In genomic region chr1:44047131-44047530, GRCh38 we compare ENCODE assay signal across 16 cellular contexts. TPM values are rescaled to one million over a fixed set of nuclear protein-coding genes. Genes with fewer than 3 reads are reported as not detected.
A peak's percentile ranks its signal among the peaks of the same experiment; 100 is the strongest.
DNase-seq lines count a peak whose midpoint lies in the region; ATAC-seq, FAIRE-seq and TF ChIP-seq lines count a peak whose summit lies in the region.
"Had no signal": no experiment of that assay in that cellular context is flagged by ENCODE, and none has a peak within 500 bp of the region (broad histone marks: within the 10 kb centered on the region; RNA-seq: fewer than 3 reads in every experiment).

No MANE protein-coding gene starts in this region.

- H3K27me3 Mint-ChIP-seq in endodermal cell (ENCODE audit: insufficient read depth) = peaks cover 38% of the 10 kb centered on the region

- H3K9me3 ChIP-seq in ascending aorta (no peaks in the 10 kb centered on the region), keratinocyte (ENCODE audit: control insufficient read depth, low read depth, low read length) (no peaks in the 10 kb centered on the region), endodermal cell (ENCODE audit: control insufficient read depth, low read length) (no peaks in the 10 kb centered on the region)
- H3K9me3 ChIP-seq: gastrocnemius medialis, lower lobe of right lung, testis had no signal

- DNase-seq in activated naive CD4-positive, alpha-beta T cell treated with anti-CD3 and anti-CD28 coated beads, Interleukin-2, amount 50 U/mL, for 72 hours (ENCODE audit: low spot score in 2 of 2) = no peak
- DNase-seq in activated naive CD4-positive, alpha-beta T cell treated with anti-CD3 and anti-CD28 coated beads, Interleukin-2, amount 50 U/mL, for 16 hours = no peak
- DNase-seq in ascending aorta (ENCODE audit: low spot score in 2 of 2) = no peak
- no peak for DNase-seq in keratinocyte (ENCODE audit: low read depth, low spot score)
- no peak for DNase-seq in stimulated activated CD4-positive, alpha-beta T cell treated with anti-CD3 and anti-CD28 coated beads, Interleukin-4, amount 100 ng/mL, for 1 hour
- DNase-seq in left ventricle myocardium superior = no peak
- DNase-seq in endodermal cell = no peak
- DNase-seq in T1000 (lab: John Stamatoyannopoulos, UW) = no peak
- DNase-seq: activated CD8-positive, alpha-beta memory T cell treated with anti-CD3 and anti-CD28 coated beads, Interleukin-2, amount 50 U/mL, for 4 hours; activated naive CD4-positive, alpha-beta T cell treated with anti-CD3 and anti-CD28 coated beads for 36 hours; gastrocnemius medialis; lower lobe of right lung; T-helper 17 cell; testis had no signal

- peak overlapping the region; percentile 73 for H3K4me2 ChIP-seq in keratinocyte (ENCODE audit: control insufficient read depth, extremely low read depth, insufficient read depth, low read depth, low read length)

- H3K9ac ChIP-seq in keratinocyte (ENCODE audit: control insufficient read depth, extremely low read depth, insufficient read depth, low read length) (no peak overlapping the region), endodermal cell (ENCODE audit: extremely low read depth, low read length, poor library complexity, severe bottlenecking) (no peak overlapping the region)

- intact Hi-C loops in ascending aorta (cut with DNase I) = loop anchor here (1.0 kb wide), 1 partner anchor 42 kb away; no protein-coding TSS in a partner anchor
- intact Hi-C loops in left ventricle myocardium superior (cut with micrococcal nuclease) = no loop called here

- peak overlapping the region in 1 of 2 donors; percentile 47 for H3K4me3 ChIP-seq in ascending aorta
- H3K4me3 ChIP-seq in keratinocyte (ENCODE audit: control insufficient read depth in 2 of 3, extremely low read depth in 1 of 3, insufficient read depth in 2 of 3, low read depth in 1 of 3, low read length in 3 of 3) = no peak overlapping the region
- no peak overlapping the region for H3K4me3 ChIP-seq in endodermal cell (ENCODE audit: low read length)
- H3K4me3 ChIP-seq: cardiac muscle cell, gastrocnemius medialis, lower lobe of right lung, testis had no signal

- H3K79me2 ChIP-seq in keratinocyte (ENCODE audit: control insufficient read depth, insufficient read depth, low read length) = no peaks in the 10 kb centered on the region

- FAIRE-seq in keratinocyte (lab: Jason Lieb, UNC) = no peak

- no peaks in the 10 kb centered on the region for H3K27me3 ChIP-seq in ascending aorta
- H3K27me3 ChIP-seq in keratinocyte (ENCODE audit: control insufficient read depth, extremely low read depth, insufficient read depth, low read length) = no peaks in the 10 kb centered on the region
- H3K27me3 ChIP-seq in endodermal cell (ENCODE audit: control insufficient read depth, insufficient read depth, low read length, poor library complexity, severe bottlenecking) = peaks cover 17% of the 10 kb centered on the region
- H3K27me3 ChIP-seq: cardiac muscle cell, gastrocnemius medialis, testis had no signal

- no peaks in the 10 kb centered on the region for H4K20me1 ChIP-seq in keratinocyte (ENCODE audit: control insufficient read depth, extremely low read depth, insufficient read depth, low read length)

- TF ChIP-seq CTCF in ascending aorta (IDR thresholded peaks at IDR 0.05) (no peak), keratinocyte (optimal IDR thresholded peaks at IDR 0.05 in 1 of 3, IDR thresholded peaks at IDR 0.05 in 1 of 3, conservative IDR thresholded peaks at IDR 0.05 in 1 of 3; ENCODE audit: extremely low read depth in 1 of 3, insufficient read depth in 2 of 3, low read length in 3 of 3) (no peak), endodermal cell (conservative IDR thresholded peaks at IDR 0.05) (no peak)

- H2AFZ ChIP-seq in keratinocyte (ENCODE audit: control insufficient read depth, low read length) = peak overlapping the region; percentile 92

- H3K4me1 ChIP-seq in ascending aorta (peaks cover 0 to 23% of the 10 kb centered on the region in 2 donors), keratinocyte (ENCODE audit: control insufficient read depth, extremely low read depth, insufficient read depth, low read length) (peaks cover 42% of the 10 kb centered on the region), endodermal cell (ENCODE audit: control insufficient read depth, insufficient read depth, low read length) (no peaks in the 10 kb centered on the region)
- H3K4me1 ChIP-seq: gastrocnemius medialis had no signal

- H3K36me3 ChIP-seq in ascending aorta (no peaks in the 10 kb centered on the region), keratinocyte (ENCODE audit: control insufficient read depth in 2 of 2, extremely low read depth in 1 of 2, insufficient read depth in 2 of 2, low read length in 2 of 2) (no peaks in the 10 kb centered on the region), endodermal cell (ENCODE audit: control insufficient read depth, insufficient read depth, low read length) (no peaks in the 10 kb centered on the region)
- H3K36me3 ChIP-seq: cardiac muscle cell, gastrocnemius medialis, lower lobe of right lung had no signal

- H3K9me1 ChIP-seq in keratinocyte (ENCODE audit: control insufficient read depth, extremely low read depth, insufficient read depth, low read length) = no peaks in the 10 kb centered on the region

- H3K36me3 Mint-ChIP-seq in activated naive CD4-positive, alpha-beta T cell treated with anti-CD3 and anti-CD28 coated beads, Interleukin-2, amount 50 U/mL, for 72 hours = no peaks in the 10 kb centered on the region
- no peaks in the 10 kb centered on the region for H3K36me3 Mint-ChIP-seq in endodermal cell (ENCODE audit: low read depth)
- H3K36me3 Mint-ChIP-seq: natural killer cell treated with Interleukin-12 subunit alpha and Interleukin-12 subunit beta and Interleukin-15 and Interleukin-18, amount 100 ng/mL, for 72 hours had no signal

- no peak overlapping the region for H3K4me3 Mint-ChIP-seq in endodermal cell

- H3K27ac ChIP-seq in ascending aorta (peak overlapping the region; percentile 78 to 85), keratinocyte (ENCODE audit: control insufficient read depth, insufficient read depth, low read length) (no peak overlapping the region), endodermal cell (ENCODE audit: low read depth, low read length) (no peak overlapping the region)
- H3K27ac ChIP-seq: cardiac muscle cell, gastrocnemius medialis, lower lobe of right lung, testis had no signal

- H3K9me3 Mint-ChIP-seq in activated naive CD4-positive, alpha-beta T cell treated with anti-CD3 and anti-CD28 coated beads, Interleukin-2, amount 50 U/mL, for 72 hours = no peaks in the 10 kb centered on the region
- H3K9me3 Mint-ChIP-seq in endodermal cell = no peaks in the 10 kb centered on the region
- H3K9me3 Mint-ChIP-seq: activated naive CD4-positive, alpha-beta T cell treated with anti-CD3 and anti-CD28 coated beads for 36 hours; natural killer cell treated with Interleukin-12 subunit alpha and Interleukin-12 subunit beta and Interleukin-15 and Interleukin-18, amount 100 ng/mL, for 72 hours had no signal

- ATAC-seq in activated naive CD4-positive, alpha-beta T cell treated with anti-CD3 and anti-CD28 coated beads, Interleukin-2, amount 50 U/mL, for 72 hours = no peak
- no peak for ATAC-seq in left ventricle myocardium superior

- 88 to 100% methylated on average over 1 of the region's 1 CpG for WGBS in endodermal cell (ENCODE audit: insufficient coverage in 1 of 2, insufficient read length in 1 of 2), 2 experiments

- peak overlapping the region; percentile 55 to 90 for H3K27ac Mint-ChIP-seq in activated naive CD4-positive, alpha-beta T cell treated with anti-CD3 and anti-CD28 coated beads, Interleukin-2, amount 50 U/mL, for 72 hours
- no peak overlapping the region for H3K27ac Mint-ChIP-seq in endodermal cell
- H3K27ac Mint-ChIP-seq: natural killer cell treated with Interleukin-12 subunit alpha and Interleukin-12 subunit beta and Interleukin-15 and Interleukin-18, amount 100 ng/mL, for 72 hours; T-helper 17 cell had no signal

- dilution Hi-C loops in keratinocyte (cut with MboI; ENCODE audit: extremely low pct_ligation_motif_present, low sequenced_read_pairs) = no loop called here

- peaks cover 4% of the 10 kb centered on the region for H3K4me1 Mint-ChIP-seq in endodermal cell

RNA-seq across cellular contexts. Expression of gene SLC6A9, which starts 15.9 kb away (rescaled TPM):
- total RNA-seq in activated naive CD4-positive, alpha-beta T cell treated with anti-CD3 and anti-CD28 coated beads, Interleukin-2, amount 50 U/mL, for 72 hours = 1 to 10 TPM; 5.1 to 6.2 TPM
- total RNA-seq in ascending aorta (4.7 TPM), left ventricle myocardium superior (1.6 TPM), endodermal cell (10 to 100 TPM in 1 of 2 donors, 1 to 10 TPM in 1; 5.7 to 11.4 TPM)
- polyA plus RNA-seq in keratinocyte = 4.3 to 7.5 TPM (median 5.3 TPM) in 3 replicates
- polyA plus RNA-seq in keratinocyte (2011; ENCODE audit: low read depth) = 5.0 TPM
- 3.5 and 4.5 TPM in 2 replicates for polyA plus RNA-seq in keratinocyte (2011; cell fraction: cytosol; rRNA removed)
- polyA plus RNA-seq in keratinocyte (2011; cell fraction: nucleus; rRNA removed) = 12.6 and 13.2 TPM in 2 replicates
- 10.8 and 23.3 TPM in 2 replicates for polyA plus RNA-seq in keratinocyte (2012; ENCODE audit: low replicate concordance)
- polyA minus RNA-seq in keratinocyte = 9.1 to 24.4 TPM (median 10.9 TPM) in 3 replicates
- polyA minus RNA-seq in keratinocyte (2011; cell fraction: cytosol; rRNA and poly(A)+ RNA removed) = 12.3 TPM
- 11.6 TPM in 2 replicates for polyA minus RNA-seq in keratinocyte (2011; cell fraction: nucleus; rRNA and poly(A)+ RNA removed)
- polyA plus RNA-seq in endodermal cell (2013, experiment 1 of 2) = 24.7 TPM
- 15.9 TPM for polyA plus RNA-seq in endodermal cell (2013, experiment 2 of 2)

RNA-seq across cellular contexts. Expression of gene CCDC24, which starts 55.7 kb away (rescaled TPM):
- 1 to 10 TPM; 1.4 to 1.8 TPM for total RNA-seq in activated naive CD4-positive, alpha-beta T cell treated with anti-CD3 and anti-CD28 coated beads, Interleukin-2, amount 50 U/mL, for 72 hours
- total RNA-seq in ascending aorta (4.8 TPM), left ventricle myocardium superior (1.0 TPM), endodermal cell (10 to 100 TPM; 26.6 to 31.1 TPM)
- polyA plus RNA-seq in keratinocyte = 5.2 to 6.2 TPM (median 5.2 TPM) in 3 replicates
- polyA plus RNA-seq in keratinocyte (2011; ENCODE audit: low read depth) = 2.0 TPM
- 3.0 and 7.9 TPM in 2 replicates for polyA plus RNA-seq in keratinocyte (2011; cell fraction: cytosol; rRNA removed)
- 13.4 and 19.2 TPM in 2 replicates for polyA plus RNA-seq in keratinocyte (2011; cell fraction: nucleus; rRNA removed)
- polyA plus RNA-seq in keratinocyte (2012; ENCODE audit: low replicate concordance) = 2.3 and 9.6 TPM in 2 replicates
- 1.4 to 3.9 TPM (median 2.9 TPM) in 3 replicates for polyA minus RNA-seq in keratinocyte
- 7.5 TPM for polyA minus RNA-seq in keratinocyte (2011; cell fraction: cytosol; rRNA and poly(A)+ RNA removed)
- polyA minus RNA-seq in keratinocyte (2011; cell fraction: nucleus; rRNA and poly(A)+ RNA removed) = 4.0 and 4.2 TPM in 2 replicates
- polyA plus RNA-seq in endodermal cell (2013, experiment 1 of 2) = 13.3 TPM
- polyA plus RNA-seq in endodermal cell (2013, experiment 2 of 2) = 11.1 TPM

Comparison
In these comparisons a context has a peak if more than half of its experiments do, and no peak if none do; other contexts are left out.
1. H3K27ac ChIP-seq: peak in ascending aorta (2 of 2); none in keratinocyte (single experiment) and endodermal cell (single experiment).